Comparison of ENCODE assay signal across 9 cellular contexts in genomic region chr21:46297311-46298082, GRCh38. TPM values are rescaled to one million over a fixed set of nuclear protein-coding genes. Genes with fewer than 3 reads are reported as not detected.
A peak's percentile ranks its signal among the peaks of the same experiment; 100 is the strongest.
DNase-seq lines count a peak whose midpoint lies in the region; ATAC-seq and TF ChIP-seq lines count a peak whose summit lies in the region.
"Had no signal": no experiment of that assay in that cellular context is flagged by ENCODE, and none has a peak within 500 bp of the region (broad histone marks: within the 10 kb centered on the region; RNA-seq: fewer than 3 reads in every experiment).

No MANE protein-coding gene starts in this region.

- intact Hi-C loops in activated T-helper 2 cell treated with anti-CD3 and anti-CD28 coated beads, Interferon-gamma antibody, Interleukin-2, Interleukin-4, amounts not matched to agents 10 μg/mL and 5 μg/mL and 100 μg/mL, durations not matched to agents 14 hours and 24 hours and 36 hours (cut with micrococcal nuclease), result no loop called here
- intact Hi-C loops in right cardiac atrium (cut with DNase I), result no loop called here
- intact Hi-C loops in sigmoid colon (cut with DNase I), result no loop called here

- peak overlapping the region; percentile 47 for H3K4me3 Mint-ChIP-seq in activated T-helper 2 cell treated with anti-CD3 and anti-CD28 coated beads, Interferon-gamma antibody, Interleukin-2, Interleukin-4, amounts not matched to agents 10 μg/mL and 5 μg/mL and 100 μg/mL, durations not matched to agents 14 hours and 24 hours and 36 hours (ENCODE audit: low read depth)

- no peaks in the 10 kb centered on the region for H3K9me3 ChIP-seq in ES-I3 (ENCODE audit: control insufficient read depth, insufficient read depth, low read length)
- no peaks in the 10 kb centered on the region for H3K9me3 ChIP-seq in right cardiac atrium (ENCODE audit: control insufficient read depth, low read length)
- H3K9me3 ChIP-seq in sigmoid colon, result no peaks in the 10 kb centered on the region

- 3% methylated on average over 77 of the region's 77 CpGs for WGBS in right cardiac atrium
- 2 to 3% methylated on average over 77 of the region's 77 CpGs for WGBS in sigmoid colon, 2 donors

- H3K27me3 ChIP-seq in right cardiac atrium (ENCODE audit: control insufficient read depth, insufficient read depth) (no peaks in the 10 kb centered on the region), sigmoid colon (peaks cover 0 to 45% (median 17%) of the 10 kb centered on the region in 3 donors)

- peaks cover 38% of the 10 kb centered on the region for H3K36me3 Mint-ChIP-seq in activated T-helper 2 cell treated with anti-CD3 and anti-CD28 coated beads, Interferon-gamma antibody, Interleukin-2, Interleukin-4, amounts not matched to agents 10 μg/mL and 5 μg/mL and 100 μg/mL, durations not matched to agents 14 hours and 24 hours and 36 hours (ENCODE audit: low read depth)

- no peaks in the 10 kb centered on the region; the same call in 1 of the 2 replicates for H3K4me1 ChIP-seq in ES-I3 (ENCODE audit: insufficient read depth, low read length)
- no peaks in the 10 kb centered on the region for H3K4me1 ChIP-seq in right cardiac atrium (ENCODE audit: control insufficient read depth, insufficient read depth, low read length)
- peaks cover 0 to 23% (median 18%) of the 10 kb centered on the region in 4 donors for H3K4me1 ChIP-seq in sigmoid colon

- H3K27ac Mint-ChIP-seq in activated T-helper 2 cell treated with anti-CD3 and anti-CD28 coated beads, Interferon-gamma antibody, Interleukin-2, Interleukin-4, amounts not matched to agents 10 μg/mL and 5 μg/mL and 100 μg/mL, durations not matched to agents 14 hours and 24 hours and 36 hours, result no peak overlapping the region

- peak; percentile 48 to 55 for ATAC-seq in right cardiac atrium
- ATAC-seq in HG02884 (IDR thresholded peaks at IDR 0.05; ENCODE audit: unreplicated experiment), result no peak
- no peak for ATAC-seq in HG03039 (IDR thresholded peaks at IDR 0.05; ENCODE audit: unreplicated experiment)
- ATAC-seq: Panc1 had no signal

- peaks cover 5% of the 10 kb centered on the region for H3K4me1 Mint-ChIP-seq in activated T-helper 2 cell treated with anti-CD3 and anti-CD28 coated beads, Interferon-gamma antibody, Interleukin-2, Interleukin-4, amounts not matched to agents 10 μg/mL and 5 μg/mL and 100 μg/mL, durations not matched to agents 14 hours and 24 hours and 36 hours (ENCODE audit: low read depth)

- H3K4me3 ChIP-seq in right cardiac atrium (ENCODE audit: low read length) (peak overlapping the region; percentile 42), sigmoid colon (peak overlapping the region in 3 of 4 donors; percentile 43 to 47 (median 46))

- no peak for DNase-seq in activated T-helper 2 cell treated with anti-CD3 and anti-CD28 coated beads, Interferon-gamma antibody, Interleukin-2, Interleukin-4, amounts not matched to agents 10 μg/mL and 5 μg/mL and 100 μg/mL, durations not matched to agents 14 hours and 24 hours and 36 hours (ENCODE audit: low spot score)
- DNase-seq in right cardiac atrium (peak; percentile 44 to 76 (median 72)), sigmoid colon (no peak), dedifferentiated amniotic fluid mesenchymal stem cell (ENCODE audit: extremely low spot score) (no peak)
- DNase-seq in stimulated activated CD8-positive, alpha-beta memory T cell treated with anti-CD3 and anti-CD28 coated beads, Interleukin-4, amount 100 ng/mL, for 48 hours, result no peak

- no peaks in the 10 kb centered on the region for H3K27me3 Mint-ChIP-seq in activated T-helper 2 cell treated with anti-CD3 and anti-CD28 coated beads, Interferon-gamma antibody, Interleukin-2, Interleukin-4, amounts not matched to agents 10 μg/mL and 5 μg/mL and 100 μg/mL, durations not matched to agents 14 hours and 24 hours and 36 hours (ENCODE audit: low read depth)

- no peak for TF ChIP-seq EP300 in sigmoid colon (IDR thresholded peaks at IDR 0.05)

- H3K9me3 Mint-ChIP-seq in activated T-helper 2 cell treated with anti-CD3 and anti-CD28 coated beads, Interferon-gamma antibody, Interleukin-2, Interleukin-4, amounts not matched to agents 10 μg/mL and 5 μg/mL and 100 μg/mL, durations not matched to agents 14 hours and 24 hours and 36 hours, result no peaks in the 10 kb centered on the region

- peak overlapping the region; percentile 60 for H3K9ac ChIP-seq in ES-I3 (ENCODE audit: low read depth, low read length)

- no peak for TF ChIP-seq CTCF in sigmoid colon (IDR thresholded peaks at IDR 0.05)

- no peak for TF ChIP-seq POLR2A in sigmoid colon (IDR thresholded peaks at IDR 0.05)

- peak overlapping the region; percentile 5 for H3K27ac ChIP-seq in right cardiac atrium (ENCODE audit: low read length)
- peak overlapping the region; percentile 59 to 65 (median 62) for H3K27ac ChIP-seq in sigmoid colon

- H3K36me3 ChIP-seq in ES-I3 (ENCODE audit: insufficient read depth, low read length) (no peaks in the 10 kb centered on the region), sigmoid colon (no peaks in the 10 kb centered on the region)

RNA-seq across cellular contexts. Expression of gene YBEY, which starts 11.4 kb away (rescaled TPM):
- 14.4 and 15.3 TPM in 2 replicates for total RNA-seq in activated T-helper 2 cell treated with anti-CD3 and anti-CD28 coated beads, Interferon-gamma antibody, Interleukin-2, Interleukin-4, amounts not matched to agents 10 μg/mL and 5 μg/mL and 100 μg/mL, durations not matched to agents 14 hours and 24 hours and 36 hours
- total RNA-seq in right cardiac atrium (10 to 100 TPM; 13.9 to 18.5 (median 16.4) TPM), sigmoid colon (10 to 100 TPM in 3 of 4 donors, 1 to 10 TPM in 1; 9.0 to 15.1 (median 13.2) TPM)
- polyA plus RNA-seq in right cardiac atrium (10.2 TPM), sigmoid colon (10 to 100 TPM; 16.2 to 36.6 (median 30.3) TPM)

RNA-seq across cellular contexts. Expression of gene MCM3AP, which starts 12.1 kb away (rescaled TPM):
- 123 and 138 TPM in 2 replicates for total RNA-seq in activated T-helper 2 cell treated with anti-CD3 and anti-CD28 coated beads, Interferon-gamma antibody, Interleukin-2, Interleukin-4, amounts not matched to agents 10 μg/mL and 5 μg/mL and 100 μg/mL, durations not matched to agents 14 hours and 24 hours and 36 hours
- total RNA-seq in right cardiac atrium, result 10 to 100 TPM; 59.4 to 62.1 (median 60.6) TPM
- 26.0 TPM for polyA plus RNA-seq in right cardiac atrium
- total RNA-seq in sigmoid colon, result 10 to 100 TPM; 41.1 to 92.8 (median 52.5) TPM
- 10 to 100 TPM; 16.9 to 53.1 (median 19.8) TPM for polyA plus RNA-seq in sigmoid colon

RNA-seq across cellular contexts. Expression of gene C21orf58, which starts 26.2 kb away (rescaled TPM):
- total RNA-seq in activated T-helper 2 cell treated with anti-CD3 and anti-CD28 coated beads, Interferon-gamma antibody, Interleukin-2, Interleukin-4, amounts not matched to agents 10 μg/mL and 5 μg/mL and 100 μg/mL, durations not matched to agents 14 hours and 24 hours and 36 hours, result 32.2 and 32.8 TPM in 2 replicates
- total RNA-seq in right cardiac atrium, result 1 to 10 TPM in 3 of 4 donors, under 1 TPM in 1; 0.84 to 2.1 (median 1.7) TPM
- polyA plus RNA-seq in right cardiac atrium, result 1.4 TPM
- total RNA-seq in sigmoid colon, result 1 to 10 TPM; 1.4 to 4.7 (median 1.9) TPM
- polyA plus RNA-seq in sigmoid colon, result 1 to 10 TPM in 2 of 3 donors, under 1 TPM in 1; 0.92 to 7.4 (median 1.8) TPM

RNA-seq across cellular contexts. Expression of gene PCNT, which starts 26.5 kb away (rescaled TPM):
- total RNA-seq in activated T-helper 2 cell treated with anti-CD3 and anti-CD28 coated beads, Interferon-gamma antibody, Interleukin-2, Interleukin-4, amounts not matched to agents 10 μg/mL and 5 μg/mL and 100 μg/mL, durations not matched to agents 14 hours and 24 hours and 36 hours, result 55.8 and 58.8 TPM in 2 replicates
- total RNA-seq in right cardiac atrium, result 10 to 100 TPM; 25.3 to 29.6 (median 27.9) TPM
- polyA plus RNA-seq in right cardiac atrium, result 20.8 TPM
- total RNA-seq in sigmoid colon, result 10 to 100 TPM; 17.4 to 49.6 (median 26.0) TPM
- 10 to 100 TPM in 1 of 3 donors, 1 to 10 TPM in 2; 6.0 to 20.7 (median 6.2) TPM for polyA plus RNA-seq in sigmoid colon

Comparison
In these comparisons a context has a peak if more than half of its experiments do, and no peak if none do; other contexts are left out.
1. DNase-seq: peak in right cardiac atrium (3 of 3); none in activated T-helper 2 cell treated with anti-CD3 and anti-CD28 coated beads, Interferon-gamma antibody, Interleukin-2, Interleukin-4, amounts not matched to agents 10 μg/mL and 5 μg/mL and 100 μg/mL, durations not matched to agents 14 hours and 24 hours and 36 hours (single experiment), sigmoid colon (single experiment), stimulated activated CD8-positive, alpha-beta memory T cell treated with anti-CD3 and anti-CD28 coated beads, Interleukin-4, amount 100 ng/mL, for 48 hours (single experiment) and dedifferentiated amniotic fluid mesenchymal stem cell (single experiment).
2. ATAC-seq: peak in right cardiac atrium (2 of 2); none in HG02884 (single experiment) and HG03039 (single experiment).